Comparison of ENCODE assay signal across 1 cellular context in genomic region chr10:92569663-92570062, GRCh38. TPM values are rescaled to one million over a fixed set of nuclear protein-coding genes. Genes with fewer than 3 reads are reported as not detected.
"Had no signal": no experiment of that assay in that cellular context is flagged by ENCODE, and none has a peak within 500 bp of the region (broad histone marks: within the 10 kb centered on the region; RNA-seq: fewer than 3 reads in every experiment).

No MANE protein-coding gene starts in this region.

RNA-seq across cellular contexts. Expression of gene KIF11, which starts 23.3 kb away (rescaled TPM):
- total RNA-seq: ascending aorta had no signal
